Comparison of ENCODE assay signal across 29 cellular contexts in the genomic region with DNA sequence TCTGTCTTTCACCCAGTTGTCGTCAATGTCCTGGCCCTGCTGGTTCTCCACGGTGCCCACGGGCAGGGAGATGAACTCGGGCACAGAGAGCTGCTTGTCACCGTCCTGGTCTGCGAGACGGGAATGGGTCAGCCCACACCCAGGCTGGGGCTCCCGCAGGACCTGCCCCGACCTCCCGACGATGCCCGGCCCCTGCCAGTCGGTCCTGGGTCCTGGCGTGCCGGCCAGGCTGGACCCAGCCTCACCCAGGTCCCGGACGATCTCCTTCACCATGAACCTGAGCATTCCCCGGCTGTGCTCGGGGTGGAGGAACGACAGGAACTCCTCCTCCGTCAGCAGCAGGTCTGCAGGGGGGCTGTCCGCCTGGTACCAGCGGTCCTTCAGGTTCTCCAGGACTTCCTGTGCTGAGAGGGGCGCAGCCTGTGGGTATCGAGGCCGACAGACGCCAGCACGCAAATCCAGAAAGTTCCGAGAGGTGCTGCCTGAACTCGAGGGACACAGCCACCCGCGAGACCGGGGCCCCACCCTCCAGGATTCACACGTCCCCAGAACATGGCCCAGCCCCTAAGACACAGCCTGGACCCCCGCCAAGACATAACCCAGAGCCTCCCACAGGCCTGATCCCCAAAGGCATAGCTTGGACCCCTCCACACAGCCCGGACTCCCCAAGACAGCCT. TPM values are rescaled to one million over a fixed set of nuclear protein-coding genes. Genes with fewer than 3 reads are reported as not detected.
DNase-seq lines count a peak whose midpoint lies in the region; ATAC-seq, FAIRE-seq and TF ChIP-seq lines count a peak whose summit lies in the region.
"Had no signal": no experiment of that assay in that cellular context is flagged by ENCODE, and none has a peak within 500 bp of the region (broad histone marks: within the 10 kb centered on the region; RNA-seq: fewer than 3 reads in every experiment).

No MANE protein-coding gene starts in this region.

- H3K4me3 Mint-ChIP-seq in activated naive CD4-positive, alpha-beta T cell treated with anti-CD3 and anti-CD28 coated beads for 36 hours: no peak overlapping the region
- no peak overlapping the region for H3K4me3 Mint-ChIP-seq in activated T-helper 2 cell treated with anti-CD3 and anti-CD28 coated beads, Interferon-gamma antibody, Interleukin-2, Interleukin-4, amounts not matched to agents 10 μg/mL and 5 μg/mL and 100 μg/mL, durations not matched to agents 14 hours and 24 hours and 36 hours (ENCODE audit: low read depth)
- peak overlapping the region; percentile 93 for H3K4me3 Mint-ChIP-seq in stimulated activated effector memory CD8-positive, alpha-beta T cell treated with anti-CD3 and anti-CD28 coated beads, Interleukin-12 subunit alpha, Interleukin-12 subunit beta, amount 100 ng/mL, for 72 hours
- H3K4me3 Mint-ChIP-seq: activated naive CD4-positive, alpha-beta T cell treated with anti-CD3 and anti-CD28 coated beads, Interleukin-2, amount 10 ng/mL, durations not matched to agents 7 days and 5 days; CD8-positive, alpha-beta memory T cell; neural crest cell; T-helper 1 cell treated with Interleukin-12 subunit alpha and Interleukin-12 subunit beta and Interleukin-4 antibody, amounts not matched to agents 30 μg/mL and 1 μg/mL, for 36 hours had no signal

- intact Hi-C loops in activated naive CD4-positive, alpha-beta T cell treated with anti-CD3 and anti-CD28 coated beads for 36 hours (cut with micrococcal nuclease): no loop called here
- intact Hi-C loops in activated T-helper 2 cell treated with anti-CD3 and anti-CD28 coated beads, Interferon-gamma antibody, Interleukin-2, Interleukin-4, amounts not matched to agents 10 μg/mL and 5 μg/mL and 100 μg/mL, durations not matched to agents 14 hours and 24 hours and 36 hours (cut with micrococcal nuclease): no loop called here

- H3K27ac Mint-ChIP-seq in activated naive CD4-positive, alpha-beta T cell treated with anti-CD3 and anti-CD28 coated beads for 36 hours: peak overlapping the region; percentile 82
- peak overlapping the region; percentile 57 for H3K27ac Mint-ChIP-seq in activated T-helper 2 cell treated with anti-CD3 and anti-CD28 coated beads, Interferon-gamma antibody, Interleukin-2, Interleukin-4, amounts not matched to agents 10 μg/mL and 5 μg/mL and 100 μg/mL, durations not matched to agents 14 hours and 24 hours and 36 hours
- peak overlapping the region; percentile 93 for H3K27ac Mint-ChIP-seq in stimulated activated effector memory CD8-positive, alpha-beta T cell treated with anti-CD3 and anti-CD28 coated beads, Interleukin-12 subunit alpha, Interleukin-12 subunit beta, amount 100 ng/mL, for 72 hours
- H3K27ac Mint-ChIP-seq: activated naive CD4-positive, alpha-beta T cell treated with anti-CD3 and anti-CD28 coated beads, Interleukin-2, amount 10 ng/mL, durations not matched to agents 7 days and 5 days had no signal

- TF ChIP-seq POLR2A in GM12891 (IDR thresholded peaks at IDR 0.05; ENCODE audit: low read depth, low read length): no peak

- CTCF ChIA-PET in activated naive CD4-positive, alpha-beta T cell treated with anti-CD3 and anti-CD28 coated beads for 36 hours (lab: Charles Lee): no interaction called here

- no peak for FAIRE-seq in GM12891 (lab: Jason Lieb, UNC)
- FAIRE-seq: GM12878, pancreas had no signal

- H3K9me3 Mint-ChIP-seq in activated naive CD4-positive, alpha-beta T cell treated with anti-CD3 and anti-CD28 coated beads for 36 hours: no peaks in the 10 kb centered on the region
- no peaks in the 10 kb centered on the region for H3K9me3 Mint-ChIP-seq in activated T-helper 2 cell treated with anti-CD3 and anti-CD28 coated beads, Interferon-gamma antibody, Interleukin-2, Interleukin-4, amounts not matched to agents 10 μg/mL and 5 μg/mL and 100 μg/mL, durations not matched to agents 14 hours and 24 hours and 36 hours
- H3K9me3 Mint-ChIP-seq in stimulated activated effector memory CD8-positive, alpha-beta T cell treated with anti-CD3 and anti-CD28 coated beads, Interleukin-12 subunit alpha, Interleukin-12 subunit beta, amount 100 ng/mL, for 72 hours: no peaks in the 10 kb centered on the region
- H3K9me3 Mint-ChIP-seq: activated naive CD4-positive, alpha-beta T cell treated with anti-CD3 and anti-CD28 coated beads, Interleukin-2, amount 10 ng/mL, durations not matched to agents 7 days and 5 days; CD8-positive, alpha-beta memory T cell; neural crest cell; T-helper 1 cell treated with Interleukin-12 subunit alpha and Interleukin-12 subunit beta and Interleukin-4 antibody, amounts not matched to agents 30 μg/mL and 1 μg/mL, for 36 hours had no signal

- peaks cover 41% of the 10 kb centered on the region for H3K4me1 Mint-ChIP-seq in activated naive CD4-positive, alpha-beta T cell treated with anti-CD3 and anti-CD28 coated beads for 36 hours (ENCODE audit: low read depth)
- peaks cover 32% of the 10 kb centered on the region for H3K4me1 Mint-ChIP-seq in activated T-helper 2 cell treated with anti-CD3 and anti-CD28 coated beads, Interferon-gamma antibody, Interleukin-2, Interleukin-4, amounts not matched to agents 10 μg/mL and 5 μg/mL and 100 μg/mL, durations not matched to agents 14 hours and 24 hours and 36 hours (ENCODE audit: low read depth)
- H3K4me1 Mint-ChIP-seq in stimulated activated effector memory CD8-positive, alpha-beta T cell treated with anti-CD3 and anti-CD28 coated beads, Interleukin-12 subunit alpha, Interleukin-12 subunit beta, amount 100 ng/mL, for 72 hours: peaks cover 53% of the 10 kb centered on the region
- H3K4me1 Mint-ChIP-seq: neural crest cell had no signal

- DNase-seq in activated naive CD4-positive, alpha-beta T cell treated with anti-CD3 and anti-CD28 coated beads for 36 hours: no peak
- no peak for DNase-seq in activated naive CD4-positive, alpha-beta T cell (lab: John Stamatoyannopoulos, UW)
- DNase-seq in GM12891 (ENCODE audit: insufficient read length, low spot score): no peak
- no peak for DNase-seq in activated T-helper 2 cell treated with anti-CD3 and anti-CD28 coated beads, Interferon-gamma antibody, Interleukin-2, Interleukin-4, amounts not matched to agents 10 μg/mL and 5 μg/mL and 100 μg/mL, durations not matched to agents 14 hours and 24 hours and 36 hours (ENCODE audit: low spot score)
- DNase-seq in stimulated activated effector memory CD8-positive, alpha-beta T cell treated with anti-CD3 and anti-CD28 coated beads, Interleukin-12 subunit alpha, Interleukin-12 subunit beta, amount 100 ng/mL, for 72 hours (ENCODE audit: low spot score in 2 of 2): no peak
- no peak for DNase-seq in GM19240 (ENCODE audit: insufficient read length, low spot score)
- no peak for DNase-seq in cerebellar nuclear complex (lab: John Stamatoyannopoulos, UW)
- DNase-seq: activated CD8-positive, alpha-beta memory T cell treated with anti-CD3 and anti-CD28 coated beads for 24 hours; activated naive CD4-positive, alpha-beta T cell treated with anti-CD3 and anti-CD28 coated beads, Interleukin-2, amount 10 ng/mL, durations not matched to agents 7 days and 5 days; activated T-cell treated with anti-CD3 and anti-CD28 coated beads for 4 hours; Karpas-422; left cardiac atrium; NCI-H1436; NCI-H2081 treated with DMSO at 0.1 percent for 48 hours; NCI-H2227 treated with DMSO at 0.1 percent for 48 hours; pancreas; PC-9; retina; stomach; tibial artery had no signal

- peaks cover 37% of the 10 kb centered on the region for H3K36me3 Mint-ChIP-seq in activated naive CD4-positive, alpha-beta T cell treated with anti-CD3 and anti-CD28 coated beads for 36 hours (ENCODE audit: low read depth)
- H3K36me3 Mint-ChIP-seq in activated T-helper 2 cell treated with anti-CD3 and anti-CD28 coated beads, Interferon-gamma antibody, Interleukin-2, Interleukin-4, amounts not matched to agents 10 μg/mL and 5 μg/mL and 100 μg/mL, durations not matched to agents 14 hours and 24 hours and 36 hours (ENCODE audit: low read depth): peaks cover 74% of the 10 kb centered on the region
- peaks cover 98% of the 10 kb centered on the region for H3K36me3 Mint-ChIP-seq in stimulated activated effector memory CD8-positive, alpha-beta T cell treated with anti-CD3 and anti-CD28 coated beads, Interleukin-12 subunit alpha, Interleukin-12 subunit beta, amount 100 ng/mL, for 72 hours

- no peak for ATAC-seq in stimulated activated effector memory CD8-positive, alpha-beta T cell treated with anti-CD3 and anti-CD28 coated beads, Interleukin-12 subunit alpha, Interleukin-12 subunit beta, amount 100 ng/mL, for 72 hours
- no peak for ATAC-seq in HG03039 (IDR thresholded peaks at IDR 0.05; ENCODE audit: unreplicated experiment)
- ATAC-seq: GM12878, left cardiac atrium, Right ventricle myocardium inferior, SK-N-SH treated with all-trans-retinoic acid at 6 μM for 48 hours had no signal

- no peaks in the 10 kb centered on the region for H3K27me3 Mint-ChIP-seq in activated naive CD4-positive, alpha-beta T cell treated with anti-CD3 and anti-CD28 coated beads for 36 hours (ENCODE audit: low read depth)
- no peaks in the 10 kb centered on the region for H3K27me3 Mint-ChIP-seq in activated T-helper 2 cell treated with anti-CD3 and anti-CD28 coated beads, Interferon-gamma antibody, Interleukin-2, Interleukin-4, amounts not matched to agents 10 μg/mL and 5 μg/mL and 100 μg/mL, durations not matched to agents 14 hours and 24 hours and 36 hours (ENCODE audit: low read depth)
- H3K27me3 Mint-ChIP-seq: activated naive CD4-positive, alpha-beta T cell treated with anti-CD3 and anti-CD28 coated beads, Interleukin-2, amount 10 ng/mL, durations not matched to agents 7 days and 5 days; CD8-positive, alpha-beta memory T cell had no signal

RNA-seq across cellular contexts. Expression of a gene that starts 4.7 kb away (rescaled TPM):
- total RNA-seq in activated naive CD4-positive, alpha-beta T cell treated with anti-CD3 and anti-CD28 coated beads for 36 hours: 100 to 1,000 TPM; 107 to 110 TPM
- polyA plus RNA-seq in GM12891 (2012; ENCODE audit: low read depth, missing spikeins): 13.1 TPM
- total RNA-seq in activated T-helper 2 cell treated with anti-CD3 and anti-CD28 coated beads, Interferon-gamma antibody, Interleukin-2, Interleukin-4, amounts not matched to agents 10 μg/mL and 5 μg/mL and 100 μg/mL, durations not matched to agents 14 hours and 24 hours and 36 hours: 441 and 458 TPM in 2 replicates
- total RNA-seq: H4 had no signal
- polyA plus RNA-seq: mammary epithelial cell had no signal

RNA-seq across cellular contexts. Expression of a gene that starts 12.3 kb away (rescaled TPM):
- total RNA-seq in activated naive CD4-positive, alpha-beta T cell treated with anti-CD3 and anti-CD28 coated beads for 36 hours: 10 to 100 TPM; 30.7 to 31.0 TPM
- 13.1 TPM for polyA plus RNA-seq in GM12891 (2012; ENCODE audit: low read depth, missing spikeins)
- 219 and 231 TPM in 2 replicates for total RNA-seq in activated T-helper 2 cell treated with anti-CD3 and anti-CD28 coated beads, Interferon-gamma antibody, Interleukin-2, Interleukin-4, amounts not matched to agents 10 μg/mL and 5 μg/mL and 100 μg/mL, durations not matched to agents 14 hours and 24 hours and 36 hours
- total RNA-seq: H4, neural crest cell, Right ventricle myocardium inferior had no signal
- polyA plus RNA-seq: mammary epithelial cell had no signal

RNA-seq across cellular contexts. Expression of a gene that starts 13.1 kb away (rescaled TPM):
- 10 to 100 TPM; 74.7 to 79.5 TPM for total RNA-seq in activated naive CD4-positive, alpha-beta T cell treated with anti-CD3 and anti-CD28 coated beads for 36 hours
- polyA plus RNA-seq in GM12891 (2012; ENCODE audit: low read depth, missing spikeins): 46.8 TPM
- total RNA-seq in activated T-helper 2 cell treated with anti-CD3 and anti-CD28 coated beads, Interferon-gamma antibody, Interleukin-2, Interleukin-4, amounts not matched to agents 10 μg/mL and 5 μg/mL and 100 μg/mL, durations not matched to agents 14 hours and 24 hours and 36 hours: 161 and 164 TPM in 2 replicates

RNA-seq across cellular contexts. Expression of a gene that starts 13.4 kb away (rescaled TPM):
- total RNA-seq in activated naive CD4-positive, alpha-beta T cell treated with anti-CD3 and anti-CD28 coated beads for 36 hours: 1 to 10 TPM; 8.7 to 9.9 TPM
- polyA plus RNA-seq in GM12891 (2012; ENCODE audit: low read depth, missing spikeins): 5.0 TPM
- total RNA-seq in activated T-helper 2 cell treated with anti-CD3 and anti-CD28 coated beads, Interferon-gamma antibody, Interleukin-2, Interleukin-4, amounts not matched to agents 10 μg/mL and 5 μg/mL and 100 μg/mL, durations not matched to agents 14 hours and 24 hours and 36 hours: 34.6 and 35.8 TPM in 2 replicates

RNA-seq across cellular contexts. Expression of a gene that starts 27.9 kb away (rescaled TPM):
- total RNA-seq in activated naive CD4-positive, alpha-beta T cell treated with anti-CD3 and anti-CD28 coated beads for 36 hours: 1 to 10 TPM; 6.0 to 7.8 TPM
- 0.81 TPM for polyA plus RNA-seq in GM12891 (2012; ENCODE audit: low read depth, missing spikeins)
- 3.5 and 3.7 TPM in 2 replicates for total RNA-seq in activated T-helper 2 cell treated with anti-CD3 and anti-CD28 coated beads, Interferon-gamma antibody, Interleukin-2, Interleukin-4, amounts not matched to agents 10 μg/mL and 5 μg/mL and 100 μg/mL, durations not matched to agents 14 hours and 24 hours and 36 hours
- total RNA-seq: H4 had no signal
- polyA plus RNA-seq: CD8-positive, alpha-beta memory T cell had no signal
